In the genomic region with DNA sequence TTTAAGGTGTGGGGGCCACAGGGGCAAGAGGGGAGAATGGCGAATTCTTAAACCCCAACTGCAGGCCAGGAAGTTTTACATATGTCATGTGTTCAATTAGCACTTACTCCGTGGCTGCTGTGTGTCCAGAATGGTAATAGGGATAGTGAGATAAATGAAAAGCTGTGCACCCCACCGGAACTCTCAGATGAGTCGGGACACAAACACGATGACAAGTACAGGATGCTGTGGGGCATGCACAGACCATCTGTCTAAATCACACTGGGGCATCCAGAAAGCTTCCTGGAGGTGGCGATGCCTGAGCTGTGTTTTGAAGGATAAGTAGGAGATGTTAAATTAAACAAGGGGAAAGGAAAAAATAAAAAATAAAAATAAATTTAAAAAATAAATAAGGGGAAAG, we compare ENCODE assay signal across 20 cellular contexts. TPM values are rescaled to one million over a fixed set of nuclear protein-coding genes. Genes with fewer than 3 reads are reported as not detected.
"Had no signal": no experiment of that assay in that cellular context is flagged by ENCODE, and none has a peak within 500 bp of the region (broad histone marks: within the 10 kb centered on the region; RNA-seq: fewer than 3 reads in every experiment).

No MANE protein-coding gene starts in this region.

- H3K9me3 ChIP-seq: ascending aorta, breast epithelium, sigmoid colon, thoracic aorta, upper lobe of left lung had no signal

- H3K9me3 Mint-ChIP-seq: activated CD4-positive, alpha-beta T cell treated with anti-CD3 and anti-CD28 coated beads, Interleukin-2, amount 10 ng/mL, durations not matched to agents 7 days and 5 days; activated naive CD4-positive, alpha-beta T cell treated with anti-CD3 and anti-CD28 coated beads, Interleukin-2, amount 50 U/mL, for 24 hours; nephron; stimulated activated memory B cell treated with anti-CD40 and anti-IgM and Interleukin-4, amounts not matched to agents 10 μg/mL and 1 μg/mL and 100 μg/mL, for 72 hours had no signal

- DNase-seq: activated CD4-positive, alpha-beta T cell treated with anti-CD3 and anti-CD28 coated beads, Interleukin-2, amount 10 ng/mL, durations not matched to agents 7 days and 5 days; activated gamma-delta T cell; cerebellar nuclear complex; cortex of kidney; erythroblast; foreskin melanocyte; hypothalamus; kidney; midbrain; sigmoid colon; stimulated activated CD4-positive, alpha-beta T cell treated with anti-CD3 and anti-CD28 coated beads, Interleukin-4, amount 100 ng/mL, for 4 hours; T-helper 9 cell; upper lobe of left lung had no signal

- H3K27ac ChIP-seq: ascending aorta, breast epithelium, sigmoid colon, thoracic aorta, upper lobe of left lung had no signal

- H3K4me1 Mint-ChIP-seq: activated CD4-positive, alpha-beta T cell treated with anti-CD3 and anti-CD28 coated beads, Interleukin-2, amount 10 ng/mL, durations not matched to agents 7 days and 5 days; activated naive CD4-positive, alpha-beta T cell treated with anti-CD3 and anti-CD28 coated beads, Interleukin-2, amount 50 U/mL, for 24 hours; nephron had no signal

- H3K27ac Mint-ChIP-seq: activated CD4-positive, alpha-beta T cell treated with anti-CD3 and anti-CD28 coated beads, Interleukin-2, amount 10 ng/mL, durations not matched to agents 7 days and 5 days; activated naive CD4-positive, alpha-beta T cell treated with anti-CD3 and anti-CD28 coated beads, Interleukin-2, amount 50 U/mL, for 24 hours; stimulated activated memory B cell treated with anti-CD40 and anti-IgM and Interleukin-4, amounts not matched to agents 10 μg/mL and 1 μg/mL and 100 μg/mL, for 72 hours had no signal

- H3K4me1 ChIP-seq: ascending aorta, breast epithelium, sigmoid colon, upper lobe of left lung had no signal

- H3K27me3 Mint-ChIP-seq: activated naive CD4-positive, alpha-beta T cell treated with anti-CD3 and anti-CD28 coated beads, Interleukin-2, amount 50 U/mL, for 24 hours had no signal

- H3K27me3 ChIP-seq: ascending aorta, breast epithelium, sigmoid colon, upper lobe of left lung had no signal

- H3K36me3 Mint-ChIP-seq: activated naive CD4-positive, alpha-beta T cell treated with anti-CD3 and anti-CD28 coated beads, Interleukin-2, amount 50 U/mL, for 24 hours; stimulated activated memory B cell treated with anti-CD40 and anti-IgM and Interleukin-4, amounts not matched to agents 10 μg/mL and 1 μg/mL and 100 μg/mL, for 72 hours had no signal

- H3K4me3 Mint-ChIP-seq: activated CD4-positive, alpha-beta T cell treated with anti-CD3 and anti-CD28 coated beads, Interleukin-2, amount 10 ng/mL, durations not matched to agents 7 days and 5 days; activated naive CD4-positive, alpha-beta T cell treated with anti-CD3 and anti-CD28 coated beads, Interleukin-2, amount 50 U/mL, for 24 hours; nephron; stimulated activated memory B cell treated with anti-CD40 and anti-IgM and Interleukin-4, amounts not matched to agents 10 μg/mL and 1 μg/mL and 100 μg/mL, for 72 hours had no signal

- H3K36me3 ChIP-seq: ascending aorta, breast epithelium, sigmoid colon, thoracic aorta, upper lobe of left lung had no signal

- H3K4me3 ChIP-seq: ascending aorta, breast epithelium, sigmoid colon, thoracic aorta, upper lobe of left lung had no signal

RNA-seq across cellular contexts. Expression of gene TMEM158, which starts 18.3 kb away (rescaled TPM):
- total RNA-seq: activated CD8-positive, alpha-beta memory T cell treated with anti-CD3 and anti-CD28 coated beads for 36 hours; ascending aorta had no signal
